17 cellular contexts compared by ENCODE assay signal in genomic region chr4:54767376-54767775, GRCh38.
"Had no signal": no experiment of that assay in that cellular context is flagged by ENCODE, and none has a peak within 500 bp of the region (broad histone marks: within the 10 kb centered on the region; RNA-seq: fewer than 3 reads in every experiment).

No MANE protein-coding gene starts in this region.

- H3K4me1 ChIP-seq: lower lobe of right lung, pancreas, stomach had no signal

- H3K4me3 ChIP-seq: dorsolateral prefrontal cortex, lower lobe of right lung, pancreas, stomach, thyroid gland had no signal

- H3K27me3 ChIP-seq: dorsolateral prefrontal cortex, pancreas, stomach, thyroid gland had no signal

- H3K27me3 Mint-ChIP-seq: type B pancreatic cell had no signal

- H3K4me3 Mint-ChIP-seq: immature natural killer cell; natural killer cell; stimulated activated effector memory CD8-positive, alpha-beta T cell treated with anti-CD3 and anti-CD28 coated beads, Interleukin-12 subunit alpha, Interleukin-12 subunit beta, amount 100 ng/mL, for 72 hours; type B pancreatic cell had no signal

- H3K27ac ChIP-seq: dorsolateral prefrontal cortex, lower lobe of right lung, pancreas, stomach, thyroid gland had no signal

- ATAC-seq: left ventricle myocardium superior; lower lobe of right lung; natural killer cell; pancreas; sciatic nerve; stimulated activated effector memory CD8-positive, alpha-beta T cell treated with anti-CD3 and anti-CD28 coated beads, Interleukin-12 subunit alpha, Interleukin-12 subunit beta, amount 100 ng/mL, for 72 hours had no signal

- DNase-seq: dorsolateral prefrontal cortex; effector CD4-positive, alpha-beta T cell; hypothalamus; immature natural killer cell; left ventricle myocardium superior; lower lobe of right lung; natural killer cell; occipital lobe; pancreas; stimulated activated CD4-positive, alpha-beta T cell treated with anti-CD3 and anti-CD28 coated beads, Interleukin-2, amount 100 ng/mL, for 24 hours; stimulated activated CD4-positive, alpha-beta T cell treated with anti-CD3 and anti-CD28 coated beads, Interleukin-4, amount 100 ng/mL, for 24 hours; stimulated activated naive CD4-positive, alpha-beta T cell treated with Interleukin-2 at 50 U/mL for 16 hours; stomach; thyroid gland had no signal

- H3K27ac Mint-ChIP-seq: immature natural killer cell; natural killer cell; stimulated activated effector memory CD8-positive, alpha-beta T cell treated with anti-CD3 and anti-CD28 coated beads, Interleukin-12 subunit alpha, Interleukin-12 subunit beta, amount 100 ng/mL, for 72 hours; type B pancreatic cell had no signal

- H3K9me3 ChIP-seq: lower lobe of right lung, pancreas, thyroid gland had no signal

- H3K36me3 ChIP-seq: lower lobe of right lung, pancreas, stomach, thyroid gland had no signal

- H3K36me3 Mint-ChIP-seq: natural killer cell; stimulated activated effector memory CD8-positive, alpha-beta T cell treated with anti-CD3 and anti-CD28 coated beads, Interleukin-12 subunit alpha, Interleukin-12 subunit beta, amount 100 ng/mL, for 72 hours; type B pancreatic cell had no signal

- H3K4me1 Mint-ChIP-seq: immature natural killer cell; natural killer cell; stimulated activated effector memory CD8-positive, alpha-beta T cell treated with anti-CD3 and anti-CD28 coated beads, Interleukin-12 subunit alpha, Interleukin-12 subunit beta, amount 100 ng/mL, for 72 hours had no signal

- H3K9me3 Mint-ChIP-seq: type B pancreatic cell had no signal
